Comparison of ENCODE assay signal across 1 cellular context in the genomic region with DNA sequence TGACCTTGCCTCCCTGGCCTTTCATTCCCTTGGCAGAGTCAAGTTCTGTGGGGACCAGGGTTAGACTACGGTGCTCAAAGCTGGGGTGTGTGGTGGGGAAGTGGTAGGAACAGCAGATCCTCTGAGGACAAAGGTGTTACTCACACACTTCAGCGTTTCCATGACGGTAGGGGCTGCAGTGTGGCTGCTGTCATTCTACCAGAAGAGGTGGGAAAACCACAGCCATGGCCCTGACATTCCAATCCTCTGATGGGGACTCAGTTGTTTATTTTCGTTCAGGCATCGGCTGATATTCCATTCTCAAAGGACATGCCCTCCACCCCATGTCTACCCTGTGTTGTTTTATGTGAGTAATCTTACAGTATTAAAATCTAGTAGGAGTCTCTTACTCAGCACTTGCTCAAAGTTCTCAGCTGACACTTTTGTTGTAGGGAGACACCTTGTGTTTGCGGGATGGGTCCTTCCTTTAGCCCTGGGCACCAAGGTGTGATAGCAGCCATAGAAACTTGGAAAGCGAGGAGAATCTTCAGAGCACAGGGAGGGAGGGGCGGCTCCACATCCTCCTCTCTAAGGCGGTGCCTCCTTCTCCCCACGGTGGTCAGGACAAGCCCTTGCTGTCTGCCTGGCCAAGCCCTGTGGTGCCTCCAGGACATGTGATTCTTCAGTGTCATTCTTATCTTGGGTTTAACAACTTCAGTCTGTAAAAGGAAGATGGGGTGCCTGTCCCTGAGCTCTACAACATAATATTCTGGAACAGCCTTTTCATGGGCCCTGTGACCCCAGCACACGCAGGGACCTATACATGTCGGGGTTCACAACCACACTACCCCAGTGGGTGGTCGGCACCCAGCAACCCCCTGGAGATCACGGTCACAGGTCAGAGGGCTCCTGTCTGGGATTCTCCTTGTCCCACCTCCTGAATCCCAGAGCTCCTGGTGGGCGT.
A peak's percentile ranks its signal among the peaks of the same experiment; 100 is the strongest.
TF ChIP-seq lines count a peak whose summit lies in the region.

No MANE protein-coding gene starts in this region.

TF ChIP-seq in HepG2, 621 proteins besides CTCF, POLR2A, EP300 and RAD21:
- peak; percentile 35 for TF ChIP-seq FOSL2 (CRISPR knock-in tag; IDR thresholded peaks at IDR 0.05)
TF ChIP-seq in HepG2: peak in this region for 1; not testable (repeated sequence) for 620.
